Comparison of ENCODE assay signal across 22 cellular contexts in the genomic region with DNA sequence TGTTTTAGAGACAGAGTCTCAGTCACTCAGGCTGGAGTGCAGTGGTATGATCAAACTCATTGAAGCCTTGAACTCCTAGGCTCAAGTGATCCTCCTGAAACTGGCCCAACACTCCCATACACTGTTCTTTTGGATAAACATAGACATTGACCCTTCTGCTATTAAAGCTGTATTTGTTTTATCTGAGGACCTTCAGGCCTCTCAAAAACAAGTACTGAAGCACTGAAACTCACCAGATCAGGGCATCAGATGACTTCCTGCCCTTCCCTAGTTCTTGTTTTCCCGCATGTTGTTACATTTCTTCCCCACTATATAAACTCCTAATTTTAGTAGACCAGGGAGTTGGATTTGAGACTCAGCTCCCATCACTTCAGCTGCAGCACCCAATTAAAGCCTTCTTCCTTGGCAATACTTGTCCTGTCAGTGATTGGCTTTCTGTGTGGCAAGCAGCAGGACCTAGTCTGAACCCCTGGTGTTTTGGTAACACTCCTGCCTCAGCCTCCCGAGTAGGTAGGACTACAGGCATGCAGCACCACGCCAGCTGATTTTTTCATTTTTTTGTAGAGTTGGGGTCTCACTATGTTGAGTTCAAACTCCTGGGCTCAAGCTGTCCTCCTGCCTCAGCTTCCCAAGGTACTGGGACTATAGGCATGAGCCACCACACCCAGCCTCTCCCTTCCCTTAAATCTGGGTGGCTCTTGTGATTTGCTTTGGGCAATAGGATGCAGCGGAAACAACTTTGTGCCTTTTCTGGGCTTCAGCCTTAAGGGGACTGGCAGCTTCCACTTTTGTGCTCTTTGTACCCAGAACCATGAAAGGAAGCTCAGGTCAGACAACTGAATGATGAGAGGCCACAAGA. TPM values are rescaled to one million over a fixed set of nuclear protein-coding genes. Genes with fewer than 3 reads are reported as not detected.
A peak's percentile ranks its signal among the peaks of the same experiment; 100 is the strongest.
DNase-seq lines count a peak whose midpoint lies in the region; ATAC-seq and TF ChIP-seq lines count a peak whose summit lies in the region.
"Had no signal": no experiment of that assay in that cellular context is flagged by ENCODE, and none has a peak within 500 bp of the region (broad histone marks: within the 10 kb centered on the region; RNA-seq: fewer than 3 reads in every experiment).

No MANE protein-coding gene starts in this region.

- H3K9me2 ChIP-seq in hepatocyte (replicated peaks; ENCODE audit: insufficient read depth): no peaks in the 10 kb centered on the region

- H3K4me3 ChIP-seq in right atrium auricular region: no peak overlapping the region
- no peak overlapping the region for H3K4me3 ChIP-seq in hepatocyte
- no peak overlapping the region for H3K4me3 ChIP-seq in psoas muscle
- H3K4me3 ChIP-seq: dorsolateral prefrontal cortex, GM23338, neural progenitor cell had no signal

- intact Hi-C loops in Right ventricle myocardium superior (cut with DNase I): no loop called here
- intact Hi-C loops in psoas muscle (cut with DNase I): no loop called here

- H3K79me2 ChIP-seq in hepatocyte: no peaks in the 10 kb centered on the region

- WGBS in hepatocyte (ENCODE audit: low lambda C conversion rate, missing lambda C conversion rate): 91% methylated on average over 4 of the region's 4 CpGs
- WGBS in psoas muscle, 3 donors: 68 to 88% (median 69%) methylated on average over 4 of the region's 4 CpGs

- H3K27ac ChIP-seq in right atrium auricular region (peak overlapping the region; percentile 79 to 92), hepatocyte (peak overlapping the region; percentile 33), psoas muscle (peak overlapping the region; percentile 81)
- H3K27ac ChIP-seq: neural progenitor cell had no signal

- no peak overlapping the region for H3K4me2 ChIP-seq in hepatocyte
- H3K4me2 ChIP-seq: GM23338, neural progenitor cell had no signal

- no peak overlapping the region for H2AFZ ChIP-seq in hepatocyte
- H2AFZ ChIP-seq: GM23338, neural progenitor cell had no signal

- H3K36me3 ChIP-seq in right atrium auricular region: no peaks in the 10 kb centered on the region
- H3K36me3 ChIP-seq in hepatocyte (replicated peaks; ENCODE audit: insufficient read depth, low read depth): no peaks in the 10 kb centered on the region
- H3K36me3 ChIP-seq in psoas muscle (ENCODE audit: insufficient read depth in 1 of 2, low read depth in 1 of 2): no peaks in the 10 kb centered on the region
- H3K36me3 ChIP-seq: neural progenitor cell had no signal

- DNase-seq in right atrium auricular region (ENCODE audit: low spot score) (no peak), Right ventricle myocardium superior (no peak), hepatocyte (ENCODE audit: low spot score) (no peak), psoas muscle (no peak), HuH-7 (ENCODE audit: low spot score) (no peak)
- no peak for DNase-seq in activated T-cell treated with anti-CD3 and anti-CD28 coated beads, Interleukin-2, amount 50 U/mL, for 48 hours
- DNase-seq: activated CD4-positive, CD25-positive, alpha-beta regulatory T cell; activated CD8-positive, alpha-beta T cell treated with anti-CD3 and anti-CD28 coated beads for 36 hours; activated naive CD4-positive, alpha-beta T cell treated with Interleukin-2 at 50 U/mL for 16 hours; activated T-cell treated with anti-CD3 and anti-CD28 coated beads, Interleukin-2, amount 50 U/mL, for 1 hour; amniotic stem cell; central memory CD4-positive, alpha-beta T cell; dorsolateral prefrontal cortex; NCI-H1092; NCI-H2081; NCI-H446 treated with DMSO at 0.1 percent for 48 hours; T-helper 9 cell had no signal

- no peak for TF ChIP-seq CTCF in right atrium auricular region (IDR thresholded peaks at IDR 0.05)
- TF ChIP-seq CTCF in hepatocyte (IDR thresholded peaks at IDR 0.05; ENCODE audit: poor library complexity): no peak
- no peak for TF ChIP-seq CTCF in psoas muscle (IDR thresholded peaks at IDR 0.05)

- no peaks in the 10 kb centered on the region for H3K27me3 ChIP-seq in right atrium auricular region
- no peaks in the 10 kb centered on the region for H3K27me3 ChIP-seq in hepatocyte
- H3K27me3 ChIP-seq in psoas muscle (ENCODE audit: insufficient read depth in 3 of 3, low read length in 2 of 3): no peaks in the 10 kb centered on the region
- H3K27me3 ChIP-seq: dorsolateral prefrontal cortex, neural progenitor cell had no signal

- H3K9me3 ChIP-seq in right atrium auricular region (no peaks in the 10 kb centered on the region), hepatocyte (ENCODE audit: low read depth) (no peaks in the 10 kb centered on the region), psoas muscle (no peaks in the 10 kb centered on the region)

- H4K20me1 ChIP-seq in hepatocyte (ENCODE audit: insufficient read depth, poor library complexity, severe bottlenecking): no peaks in the 10 kb centered on the region

- H3K4me1 ChIP-seq in right atrium auricular region: peaks cover 0 to 54% of the 10 kb centered on the region in 2 donors
- peaks cover 5% of the 10 kb centered on the region for H3K4me1 ChIP-seq in hepatocyte (ENCODE audit: insufficient read depth)
- H3K4me1 ChIP-seq in psoas muscle: peaks cover 18% of the 10 kb centered on the region

- ATAC-seq in Right ventricle myocardium superior (ENCODE audit: poor library complexity) (no peak), psoas muscle (no peak), HG02623 (IDR thresholded peaks at IDR 0.05; ENCODE audit: unreplicated experiment) (no peak), GM18517 (IDR thresholded peaks at IDR 0.05; ENCODE audit: unreplicated experiment) (no peak)
- ATAC-seq: activated CD8-positive, alpha-beta T cell treated with anti-CD3 and anti-CD28 coated beads for 36 hours; GM23338; SK-N-SH treated with all-trans-retinoic acid at 6 μM for 48 hours had no signal

RNA-seq across cellular contexts. Expression of gene IFT81, which starts 12.5 kb away (rescaled TPM):
- total RNA-seq in right atrium auricular region (10 to 100 TPM in 1 of 2 donors, 1 to 10 TPM in 1; 7.5 to 12.0 TPM), Right ventricle myocardium superior (9.8 TPM), hepatocyte (13.7 and 14.6 TPM in 2 replicates), psoas muscle (1 to 10 TPM; 4.1 to 9.6 (median 5.3) TPM)
- polyA plus RNA-seq in hepatocyte (10.4 and 12.6 TPM in 2 replicates), psoas muscle (1 to 10 TPM; 2.5 to 8.7 (median 3.8) TPM)

Comparison
In these comparisons a context has a peak if more than half of its experiments do, and no peak if none do; other contexts are left out.
1. H3K27ac ChIP-seq: peak in every context shown above with its lines; median percentile 86 in right atrium auricular region; 81 in psoas muscle; 33 in hepatocyte.